In the genomic region with DNA sequence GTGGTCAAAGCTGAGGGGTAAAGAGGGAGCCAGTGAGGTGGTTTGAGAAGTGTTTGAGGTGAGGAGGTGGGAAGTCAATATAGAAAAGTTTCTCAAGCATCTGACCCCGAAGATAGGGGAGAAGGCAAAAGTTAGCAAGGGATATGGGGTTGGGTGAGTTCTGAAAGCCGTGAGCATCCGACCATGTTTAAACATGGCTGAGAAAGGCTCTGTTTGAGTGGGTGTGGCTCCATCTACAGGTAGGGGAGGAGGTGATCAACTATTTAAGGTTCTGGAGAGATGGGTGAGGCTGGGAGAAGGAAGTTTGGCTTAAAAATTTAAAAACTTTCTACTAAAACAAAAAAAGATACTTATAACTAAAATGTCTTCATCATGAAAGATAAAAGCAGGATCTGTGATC, we compare ENCODE assay signal across 8 cellular contexts.
DNase-seq lines count a peak whose midpoint lies in the region; ATAC-seq and TF ChIP-seq lines count a peak whose summit lies in the region.

No MANE protein-coding gene starts in this region.

- peak; percentile 28 for TF ChIP-seq CTCF in epithelial cell of proximal tubule (conservative IDR thresholded peaks at IDR 0.05; ENCODE audit: low read depth, low read length)

- ATAC-seq in stimulated activated naive CD8-positive, alpha-beta T cell treated with anti-CD3 and anti-CD28 coated beads, Interleukin-15, amount 100 ng/mL, for 72 hours: peak; percentile 83
- no peak for ATAC-seq in HG02973 (IDR thresholded peaks at IDR 0.05; ENCODE audit: unreplicated experiment)

- no peaks in the 10 kb centered on the region for H3K9me3 Mint-ChIP-seq in activated T-cell treated with anti-CD3 and anti-CD28 coated beads, Interleukin-2, amount 50 U/mL, for 24 hours
- H3K9me3 Mint-ChIP-seq in stimulated activated naive CD8-positive, alpha-beta T cell treated with anti-CD3 and anti-CD28 coated beads, Interleukin-15, amount 100 ng/mL, for 72 hours: peaks cover 0 to 11% of the 10 kb centered on the region in 2 donors

- no peak overlapping the region for H3K4me3 ChIP-seq in epithelial cell of proximal tubule (ENCODE audit: low read depth, low read length)

- no peak overlapping the region for H3K4me3 Mint-ChIP-seq in activated T-cell treated with anti-CD3 and anti-CD28 coated beads, Interleukin-2, amount 50 U/mL, for 24 hours
- H3K4me3 Mint-ChIP-seq in stimulated activated naive CD8-positive, alpha-beta T cell treated with anti-CD3 and anti-CD28 coated beads, Interleukin-15, amount 100 ng/mL, for 72 hours: no peak overlapping the region

- peak; percentile 30 to 37 for DNase-seq in activated T-cell treated with anti-CD3 and anti-CD28 coated beads, Interleukin-2, amount 50 U/mL, for 48 hours
- no peak for DNase-seq in activated T-cell treated with anti-CD3 and anti-CD28 coated beads, Interleukin-2, amount 50 U/mL, for 24 hours
- peak; percentile 75 for DNase-seq in NCI-H82 (lab: John Stamatoyannopoulos, UW)
- no peak for DNase-seq in epithelial cell of proximal tubule (ENCODE audit: low read depth)
- peak; percentile 24 to 45 for DNase-seq in stimulated activated naive CD8-positive, alpha-beta T cell treated with anti-CD3 and anti-CD28 coated beads, Interleukin-15, amount 100 ng/mL, for 72 hours
- no peak for DNase-seq in H4 (ENCODE audit: low spot score)
- DNase-seq in superior temporal gyrus (ENCODE audit: extremely low spot score): no peak

- peaks cover 3% of the 10 kb centered on the region for H3K4me1 Mint-ChIP-seq in activated T-cell treated with anti-CD3 and anti-CD28 coated beads, Interleukin-2, amount 50 U/mL, for 24 hours (ENCODE audit: low read depth)
- peaks cover 6% of the 10 kb centered on the region for H3K4me1 Mint-ChIP-seq in stimulated activated naive CD8-positive, alpha-beta T cell treated with anti-CD3 and anti-CD28 coated beads, Interleukin-15, amount 100 ng/mL, for 72 hours

- no peak overlapping the region for H3K27ac Mint-ChIP-seq in activated T-cell treated with anti-CD3 and anti-CD28 coated beads, Interleukin-2, amount 50 U/mL, for 24 hours
- H3K27ac Mint-ChIP-seq in stimulated activated naive CD8-positive, alpha-beta T cell treated with anti-CD3 and anti-CD28 coated beads, Interleukin-15, amount 100 ng/mL, for 72 hours: no peak overlapping the region

- H3K27me3 Mint-ChIP-seq in activated T-cell treated with anti-CD3 and anti-CD28 coated beads, Interleukin-2, amount 50 U/mL, for 24 hours: peaks cover 61% of the 10 kb centered on the region
- peaks cover 46% of the 10 kb centered on the region for H3K27me3 Mint-ChIP-seq in stimulated activated naive CD8-positive, alpha-beta T cell treated with anti-CD3 and anti-CD28 coated beads, Interleukin-15, amount 100 ng/mL, for 72 hours

- H3K36me3 Mint-ChIP-seq in activated T-cell treated with anti-CD3 and anti-CD28 coated beads, Interleukin-2, amount 50 U/mL, for 24 hours (ENCODE audit: low read depth): no peaks in the 10 kb centered on the region

Comparison
In these comparisons a context has a peak if more than half of its experiments do, and no peak if none do; other contexts are left out.
1. DNase-seq: peak in activated T-cell treated with anti-CD3 and anti-CD28 coated beads, Interleukin-2, amount 50 U/mL, for 48 hours (2 of 2), NCI-H82 (single experiment) and stimulated activated naive CD8-positive, alpha-beta T cell treated with anti-CD3 and anti-CD28 coated beads, Interleukin-15, amount 100 ng/mL, for 72 hours (2 of 2); none in activated T-cell treated with anti-CD3 and anti-CD28 coated beads, Interleukin-2, amount 50 U/mL, for 24 hours (single experiment), epithelial cell of proximal tubule (single experiment), H4 (single experiment) and superior temporal gyrus (single experiment).